ENCODE assay signal across 23 cellular contexts in the genomic region with DNA sequence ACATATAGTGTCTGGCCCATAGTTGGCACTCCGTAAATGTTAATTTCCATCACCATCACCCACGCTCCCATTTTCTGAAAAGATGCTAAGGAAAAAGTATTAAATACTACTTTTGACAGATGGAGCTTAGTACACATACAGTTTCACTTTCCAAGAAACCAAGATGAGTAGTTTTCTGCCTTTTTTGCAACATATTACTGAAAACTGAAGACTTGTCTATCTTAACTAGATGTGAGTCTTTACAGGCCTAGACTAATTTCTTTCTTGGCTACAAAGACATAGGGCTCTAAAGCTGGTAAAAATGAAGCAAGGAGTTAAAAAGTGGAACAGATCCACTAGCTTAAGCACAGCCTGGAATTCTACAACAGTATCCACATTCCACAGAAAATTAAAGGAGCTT.
A peak's percentile ranks its signal among the peaks of the same experiment; 100 is the strongest.
DNase-seq lines count a peak whose midpoint lies in the region; ATAC-seq, FAIRE-seq and TF ChIP-seq lines count a peak whose summit lies in the region.
"Had no signal": no experiment of that assay in that cellular context is flagged by ENCODE, and none has a peak within 500 bp of the region (broad histone marks: within the 10 kb centered on the region; RNA-seq: fewer than 3 reads in every experiment).

No MANE protein-coding gene starts in this region.

- TF ChIP-seq RAD21 in SK-N-SH (IDR thresholded peaks at IDR 0.05; ENCODE audit: low read length): no peak

- H3K4me1 ChIP-seq in SK-N-SH (ENCODE audit: control insufficient read depth in 1 of 2, insufficient read depth in 2 of 2, low read depth in 1 of 2, low read length in 1 of 2): no peaks in the 10 kb centered on the region
- H3K4me1 ChIP-seq in astrocyte (ENCODE audit: insufficient read depth, low read length): no peaks in the 10 kb centered on the region
- H3K4me1 ChIP-seq: A549, BE2C, BLaER1, Caco-2 had no signal

- no peak for TF ChIP-seq EP300 in SK-N-SH (IDR thresholded peaks at IDR 0.05; ENCODE audit: borderline replicate concordance in 1 of 2, low read depth in 1 of 2, low read length in 1 of 2)

- POLR2A ChIA-PET in SK-N-SH (lab: Yijun Ruan, JAX): no interaction called here

- H2AFZ ChIP-seq in SK-N-SH (ENCODE audit: low read depth) (no peak overlapping the region), astrocyte (ENCODE audit: low read depth, low read length) (no peak overlapping the region)

- H3F3A ChIP-seq in SK-N-SH (replicated peaks; ENCODE audit: insufficient read depth): no peaks in the 10 kb centered on the region

- TF ChIP-seq CTCF in SK-N-SH (IDR thresholded peaks at IDR 0.05) (no peak), astrocyte (IDR thresholded peaks at IDR 0.05; ENCODE audit: insufficient read depth, low read depth, low read length) (no peak)

- H3K4me3 Mint-ChIP-seq in activated T-cell treated with anti-CD3 and anti-CD28 coated beads, Interleukin-2, amount 50 U/mL, for 72 hours: no peak overlapping the region
- no peak overlapping the region for H3K4me3 Mint-ChIP-seq in astrocyte (ENCODE audit: unreplicated experiment)
- H3K4me3 Mint-ChIP-seq: CD14-positive monocyte; CD4-positive, alpha-beta memory T cell; CD4-positive, CD25-positive, alpha-beta regulatory T cell had no signal

- peaks cover 2 to 3% of the 10 kb centered on the region in 2 donors for H3K36me3 Mint-ChIP-seq in activated T-cell treated with anti-CD3 and anti-CD28 coated beads, Interleukin-2, amount 50 U/mL, for 72 hours (ENCODE audit: insufficient read depth in 2 of 2)
- no peaks in the 10 kb centered on the region for H3K36me3 Mint-ChIP-seq in astrocyte (ENCODE audit: low read depth, unreplicated experiment)
- H3K36me3 Mint-ChIP-seq: CD4-positive, CD25-positive, alpha-beta regulatory T cell had no signal

- H3K27ac Mint-ChIP-seq in activated T-cell treated with anti-CD3 and anti-CD28 coated beads, Interleukin-2, amount 50 U/mL, for 72 hours: peak overlapping the region; percentile 76
- no peak overlapping the region for H3K27ac Mint-ChIP-seq in astrocyte (ENCODE audit: unreplicated experiment)
- H3K27ac Mint-ChIP-seq: CD14-positive monocyte; CD4-positive, alpha-beta memory T cell; CD4-positive, CD25-positive, alpha-beta regulatory T cell had no signal

- H3K79me2 ChIP-seq in SK-N-SH (ENCODE audit: insufficient read depth): peaks cover 67% of the 10 kb centered on the region
- peaks cover 14% of the 10 kb centered on the region for H3K79me2 ChIP-seq in astrocyte (ENCODE audit: insufficient read depth, low read length)

- H3K4me2 ChIP-seq in SK-N-SH (no peak overlapping the region), astrocyte (ENCODE audit: low read length) (no peak overlapping the region)
- H3K4me2 ChIP-seq: A549, BLaER1 had no signal

- H3K9me2 ChIP-seq in SK-N-SH: no peaks in the 10 kb centered on the region

- H3K27ac ChIP-seq in SK-N-SH (ENCODE audit: low read depth in 2 of 2, low read length in 1 of 2) (no peak overlapping the region; a peak in 1 of 4 replicates), astrocyte (ENCODE audit: low read depth, low read length) (no peak overlapping the region)
- H3K27ac ChIP-seq: 22Rv1, A549, BLaER1 had no signal

- WGBS in SK-N-SH (ENCODE audit: low lambda C conversion rate): 73% methylated on average over 2 of the region's 2 CpGs

- CTCF ChIA-PET in SK-N-SH (lab: Yijun Ruan, JAX): no interaction called here

- H3K9ac ChIP-seq in SK-N-SH (no peak overlapping the region), astrocyte (ENCODE audit: low read length) (no peak overlapping the region)
- H3K9ac ChIP-seq: BLaER1 had no signal

- H3K9me3 ChIP-seq in SK-N-SH: no peaks in the 10 kb centered on the region
- H3K9me3 ChIP-seq in astrocyte (ENCODE audit: insufficient read depth, low read depth, low read length): no peaks in the 10 kb centered on the region
- peaks cover 14% of the 10 kb centered on the region for H3K9me3 ChIP-seq in iPS-18c (ENCODE audit: control insufficient read depth, insufficient read depth, low read length)
- H3K9me3 ChIP-seq: A549, BE2C, BLaER1, Caco-2 had no signal

- no peaks in the 10 kb centered on the region for H3K4me1 Mint-ChIP-seq in activated T-cell treated with anti-CD3 and anti-CD28 coated beads, Interleukin-2, amount 50 U/mL, for 72 hours (ENCODE audit: low read depth)
- no peaks in the 10 kb centered on the region for H3K4me1 Mint-ChIP-seq in astrocyte (ENCODE audit: low read depth, unreplicated experiment)
- H3K4me1 Mint-ChIP-seq: CD14-positive monocyte had no signal

- ATAC-seq in SK-N-SH treated with all-trans-retinoic acid at 6 μM for 48 hours: peak; percentile 47; the same call in 1 of the 3 replicates
- ATAC-seq in activated T-cell treated with anti-CD3 and anti-CD28 coated beads, Interleukin-2, amount 50 U/mL, for 72 hours (replicated peaks in 1 of 2): peak; percentile 26 to 41
- no peak for ATAC-seq in HG02642 (IDR thresholded peaks at IDR 0.05; ENCODE audit: poor library complexity, unreplicated experiment)
- ATAC-seq: A549 had no signal

- no peak overlapping the region for H3K4me3 ChIP-seq in SK-N-SH (ENCODE audit: low read depth in 2 of 2, low read length in 1 of 2)
- no peak overlapping the region for H3K4me3 ChIP-seq in astrocyte (ENCODE audit: insufficient read depth, low read depth, low read length)
- H3K4me3 ChIP-seq in iPS-18c (ENCODE audit: insufficient read depth, low read depth, low read length): 0 out of 2 replicates have a peak overlapping the region, but pooled peaks have one; percentile 9
- H3K4me3 ChIP-seq: A549, BLaER1 had no signal

- H4K20me1 ChIP-seq in SK-N-SH (ENCODE audit: insufficient read depth) (no peaks in the 10 kb centered on the region), astrocyte (ENCODE audit: insufficient read depth, low read length) (no peaks in the 10 kb centered on the region)

- peak; percentile 69 for FAIRE-seq in astrocyte (lab: Jason Lieb, UNC)
- FAIRE-seq: A549, D721Med, G401.6, GM12891 had no signal

- no peaks in the 10 kb centered on the region for H3K27me3 Mint-ChIP-seq in activated T-cell treated with anti-CD3 and anti-CD28 coated beads, Interleukin-2, amount 50 U/mL, for 72 hours (ENCODE audit: low read depth)
- no peaks in the 10 kb centered on the region for H3K27me3 Mint-ChIP-seq in astrocyte (ENCODE audit: low read depth, unreplicated experiment)
- H3K27me3 Mint-ChIP-seq: CD4-positive, alpha-beta memory T cell; CD4-positive, CD25-positive, alpha-beta regulatory T cell had no signal

- no peaks in the 10 kb centered on the region for H3K27me3 ChIP-seq in SK-N-SH (ENCODE audit: insufficient read depth)
- H3K27me3 ChIP-seq in astrocyte (ENCODE audit: insufficient read depth, low read length): no peaks in the 10 kb centered on the region
- H3K27me3 ChIP-seq: BE2C had no signal

- DNase-seq in SK-N-SH (no peak), activated T-cell treated with anti-CD3 and anti-CD28 coated beads for 4 hours (no peak), astrocyte (ENCODE audit: low read depth) (no peak), AG20443 (ENCODE audit: low spot score) (no peak)
- DNase-seq in activated T-cell treated with anti-CD3 and anti-CD28 coated beads, Interleukin-2, amount 50 U/mL, for 72 hours: no peak
- DNase-seq: BE2C; C1 segment of cervical spinal cord; Caco-2; Calu3; CD4-positive, alpha-beta memory T cell; CD4-positive, CD25-positive, alpha-beta regulatory T cell; DMS79 treated with DMSO at 0.1 percent for 48 hours; GF-D8 had no signal

- no peaks in the 10 kb centered on the region for H3K9me3 Mint-ChIP-seq in activated T-cell treated with anti-CD3 and anti-CD28 coated beads, Interleukin-2, amount 50 U/mL, for 72 hours
- H3K9me3 Mint-ChIP-seq in astrocyte (ENCODE audit: unreplicated experiment): no peaks in the 10 kb centered on the region
- H3K9me3 Mint-ChIP-seq: CD4-positive, alpha-beta memory T cell had no signal

- H3K36me3 ChIP-seq in SK-N-SH (replicated peaks in 1 of 2; ENCODE audit: control insufficient read depth in 1 of 2, insufficient read depth in 2 of 2, low read length in 1 of 2): no peaks in the 10 kb centered on the region
- H3K36me3 ChIP-seq in astrocyte (ENCODE audit: insufficient read depth, low read length): no peaks in the 10 kb centered on the region
- H3K36me3 ChIP-seq: BE2C had no signal

TF ChIP-seq in SK-N-SH treated with all-trans-retinoic acid at 6 μM for 48 hours, 23 proteins besides CTCF, POLR2A, EP300 and RAD21 (continues in another document):
- no peak for TF ChIP-seq ISL1 (CRISPR knock-in tag; IDR thresholded peaks at IDR 0.05)
- TF ChIP-seq, protein P1, sequence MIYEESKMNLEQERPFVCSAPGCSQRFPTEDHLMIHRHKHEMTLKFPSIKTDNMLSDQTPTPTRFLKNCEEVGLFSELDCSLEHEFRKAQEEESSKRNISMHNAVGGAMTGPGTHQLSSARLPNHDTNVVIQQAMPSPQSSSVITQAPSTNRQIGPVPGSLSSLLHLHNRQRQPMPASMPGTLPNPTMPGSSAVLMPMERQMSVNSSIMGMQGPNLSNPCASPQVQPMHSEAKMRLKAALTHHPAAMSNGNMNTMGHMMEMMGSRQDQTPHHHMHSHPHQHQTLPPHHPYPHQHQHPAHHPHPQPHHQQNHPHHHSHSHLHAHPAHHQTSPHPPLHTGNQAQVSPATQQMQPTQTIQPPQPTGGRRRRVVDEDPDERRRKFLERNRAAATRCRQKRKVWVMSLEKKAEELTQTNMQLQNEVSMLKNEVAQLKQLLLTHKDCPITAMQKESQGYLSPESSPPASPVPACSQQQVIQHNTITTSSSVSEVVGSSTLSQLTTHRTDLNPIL (CRISPR knock-in tag; IDR thresholded peaks at IDR 0.05; ENCODE audit: low read depth): no peak

TF ChIP-seq in SK-N-SH, 30 proteins besides CTCF, POLR2A, EP300 and RAD21:
- no peak for TF ChIP-seq IRF3 (IDR thresholded peaks at IDR 0.05; ENCODE audit: low read depth, low read length)
